1 cellular context compared by ENCODE assay signal in the genomic region with DNA sequence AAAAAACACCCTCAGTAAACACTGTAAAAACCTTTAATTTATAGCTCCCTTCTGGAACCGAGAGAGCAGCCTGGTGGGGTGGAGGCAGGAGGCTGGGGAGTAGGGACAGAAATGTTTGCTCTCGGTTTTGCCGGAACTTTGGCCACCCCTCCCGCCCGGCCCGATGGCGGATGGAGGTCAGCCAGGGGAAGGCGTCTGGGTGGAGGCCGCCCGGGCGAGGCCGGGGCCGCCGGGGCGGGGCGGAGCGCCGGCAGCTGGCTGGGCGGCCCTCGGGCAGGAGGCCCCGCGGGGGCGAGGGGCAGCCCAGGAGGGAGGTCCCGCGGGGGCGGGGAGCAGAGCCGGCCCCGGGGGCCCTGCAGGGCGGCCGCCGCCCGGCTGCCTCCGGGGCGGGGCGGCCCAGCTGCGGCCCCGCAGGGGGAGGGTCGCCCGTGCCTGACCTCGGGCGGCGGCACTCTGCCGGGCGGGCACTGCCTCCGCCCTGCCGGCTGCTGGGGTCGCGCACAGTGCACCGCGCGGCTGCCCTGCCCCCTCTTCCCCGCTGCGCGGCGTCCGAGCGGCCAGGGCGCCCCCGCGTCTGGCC.
TF ChIP-seq lines count a peak whose summit lies in the region.

No MANE protein-coding gene starts in this region.

TF ChIP-seq in HepG2, 621 proteins besides CTCF, POLR2A, EP300 and RAD21 (continued from another document and continues in another):
- TF ChIP-seq, protein P1, sequence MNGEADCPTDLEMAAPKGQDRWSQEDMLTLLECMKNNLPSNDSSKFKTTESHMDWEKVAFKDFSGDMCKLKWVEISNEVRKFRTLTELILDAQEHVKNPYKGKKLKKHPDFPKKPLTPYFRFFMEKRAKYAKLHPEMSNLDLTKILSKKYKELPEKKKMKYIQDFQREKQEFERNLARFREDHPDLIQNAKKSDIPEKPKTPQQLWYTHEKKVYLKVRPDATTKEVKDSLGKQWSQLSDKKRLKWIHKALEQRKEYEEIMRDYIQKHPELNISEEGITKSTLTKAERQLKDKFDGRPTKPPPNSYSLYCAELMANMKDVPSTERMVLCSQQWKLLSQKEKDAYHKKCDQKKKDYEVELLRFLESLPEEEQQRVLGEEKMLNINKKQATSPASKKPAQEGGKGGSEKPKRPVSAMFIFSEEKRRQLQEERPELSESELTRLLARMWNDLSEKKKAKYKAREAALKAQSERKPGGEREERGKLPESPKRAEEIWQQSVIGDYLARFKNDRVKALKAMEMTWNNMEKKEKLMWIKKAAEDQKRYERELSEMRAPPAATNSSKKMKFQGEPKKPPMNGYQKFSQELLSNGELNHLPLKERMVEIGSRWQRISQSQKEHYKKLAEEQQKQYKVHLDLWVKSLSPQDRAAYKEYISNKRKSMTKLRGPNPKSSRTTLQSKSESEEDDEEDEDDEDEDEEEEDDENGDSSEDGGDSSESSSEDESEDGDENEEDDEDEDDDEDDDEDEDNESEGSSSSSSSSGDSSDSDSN (CRISPR knock-in tag; IDR thresholded peaks at IDR 0.05), result 0 out of 2 replicates have a peak, but pooled peaks have one; percentile 57
- TF ChIP-seq YEATS2 (CRISPR knock-in tag; IDR thresholded peaks at IDR 0.05; ENCODE audit: borderline replicate concordance), result no peak
- no peak; the same call in 1 of the 2 replicates for TF ChIP-seq ZSCAN21 (CRISPR knock-in tag; IDR thresholded peaks at IDR 0.05; ENCODE audit: borderline replicate concordance)
- TF ChIP-seq ZNF549 (CRISPR knock-in tag; IDR thresholded peaks at IDR 0.05), result no peak
- no peak for TF ChIP-seq ZNF652 (CRISPR knock-in tag; IDR thresholded peaks at IDR 0.05; ENCODE audit: borderline replicate concordance, low read depth)
- TF ChIP-seq ZNF773 (CRISPR knock-in tag; IDR thresholded peaks at IDR 0.05; ENCODE audit: borderline replicate concordance), result no peak
- TF ChIP-seq ONECUT2 (CRISPR knock-in tag; IDR thresholded peaks at IDR 0.05), result no peak
- no peak for TF ChIP-seq ZNF205 (CRISPR knock-in tag; IDR thresholded peaks at IDR 0.05)
- TF ChIP-seq, protein P2, sequence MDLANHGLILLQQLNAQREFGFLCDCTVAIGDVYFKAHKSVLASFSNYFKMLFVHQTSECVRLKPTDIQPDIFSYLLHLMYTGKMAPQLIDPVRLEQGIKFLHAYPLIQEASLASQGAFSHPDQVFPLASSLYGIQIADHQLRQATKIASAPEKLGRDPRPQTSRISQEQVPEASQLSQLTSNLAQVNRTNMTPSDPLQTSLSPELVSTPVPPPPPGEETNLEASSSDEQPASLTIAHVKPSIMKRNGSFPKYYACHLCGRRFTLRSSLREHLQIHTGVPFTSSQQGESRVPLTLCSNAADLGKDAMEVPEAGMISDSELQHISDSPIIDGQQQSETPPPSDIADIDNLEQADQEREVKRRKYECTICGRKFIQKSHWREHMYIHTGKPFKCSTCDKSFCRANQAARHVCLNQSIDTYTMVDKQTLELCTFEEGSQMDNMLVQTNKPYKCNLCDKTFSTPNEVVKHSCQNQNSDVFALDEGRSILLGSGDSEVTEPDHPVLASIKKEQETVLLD (CRISPR knock-in tag; IDR thresholded peaks at IDR 0.05; ENCODE audit: low read depth), result peak; percentile 92
- TF ChIP-seq, protein P3, sequence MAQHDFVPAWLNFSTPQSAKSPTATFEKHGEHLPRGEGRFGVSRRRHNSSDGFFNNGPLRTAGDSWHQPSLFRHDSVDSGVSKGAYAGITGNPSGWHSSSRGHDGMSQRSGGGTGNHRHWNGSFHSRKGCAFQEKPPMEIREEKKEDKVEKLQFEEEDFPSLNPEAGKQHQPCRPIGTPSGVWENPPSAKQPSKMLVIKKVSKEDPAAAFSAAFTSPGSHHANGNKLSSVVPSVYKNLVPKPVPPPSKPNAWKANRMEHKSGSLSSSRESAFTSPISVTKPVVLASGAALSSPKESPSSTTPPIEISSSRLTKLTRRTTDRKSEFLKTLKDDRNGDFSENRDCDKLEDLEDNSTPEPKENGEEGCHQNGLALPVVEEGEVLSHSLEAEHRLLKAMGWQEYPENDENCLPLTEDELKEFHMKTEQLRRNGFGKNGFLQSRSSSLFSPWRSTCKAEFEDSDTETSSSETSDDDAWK (CRISPR knock-in tag; IDR thresholded peaks at IDR 0.05), result no peak
- TF ChIP-seq, protein P4, sequence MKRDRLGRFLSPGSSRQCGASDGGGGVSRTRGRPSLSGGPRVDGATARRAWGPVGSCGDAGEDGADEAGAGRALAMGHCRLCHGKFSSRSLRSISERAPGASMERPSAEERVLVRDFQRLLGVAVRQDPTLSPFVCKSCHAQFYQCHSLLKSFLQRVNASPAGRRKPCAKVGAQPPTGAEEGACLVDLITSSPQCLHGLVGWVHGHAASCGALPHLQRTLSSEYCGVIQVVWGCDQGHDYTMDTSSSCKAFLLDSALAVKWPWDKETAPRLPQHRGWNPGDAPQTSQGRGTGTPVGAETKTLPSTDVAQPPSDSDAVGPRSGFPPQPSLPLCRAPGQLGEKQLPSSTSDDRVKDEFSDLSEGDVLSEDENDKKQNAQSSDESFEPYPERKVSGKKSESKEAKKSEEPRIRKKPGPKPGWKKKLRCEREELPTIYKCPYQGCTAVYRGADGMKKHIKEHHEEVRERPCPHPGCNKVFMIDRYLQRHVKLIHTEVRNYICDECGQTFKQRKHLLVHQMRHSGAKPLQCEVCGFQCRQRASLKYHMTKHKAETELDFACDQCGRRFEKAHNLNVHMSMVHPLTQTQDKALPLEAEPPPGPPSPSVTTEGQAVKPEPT (CRISPR knock-in tag; IDR thresholded peaks at IDR 0.05; ENCODE audit: low read depth), result no peak
- TF ChIP-seq FOSL1 (CRISPR knock-in tag; IDR thresholded peaks at IDR 0.05; ENCODE audit: borderline replicate concordance), result no peak
- TF ChIP-seq PRMT3 (CRISPR knock-in tag; IDR thresholded peaks at IDR 0.05; ENCODE audit: borderline replicate concordance, low read depth), result no peak
- TF ChIP-seq ERF (CRISPR knock-in tag; IDR thresholded peaks at IDR 0.05), result peak; percentile 13; the same call in 1 of the 2 replicates
- no peak for TF ChIP-seq RELA (CRISPR knock-in tag; IDR thresholded peaks at IDR 0.05)
- no peak for TF ChIP-seq NR2F1 (CRISPR knock-in tag; IDR thresholded peaks at IDR 0.05)
- no peak for TF ChIP-seq NFKB2 (CRISPR knock-in tag; IDR thresholded peaks at IDR 0.05; ENCODE audit: borderline replicate concordance)
- TF ChIP-seq, protein P5, sequence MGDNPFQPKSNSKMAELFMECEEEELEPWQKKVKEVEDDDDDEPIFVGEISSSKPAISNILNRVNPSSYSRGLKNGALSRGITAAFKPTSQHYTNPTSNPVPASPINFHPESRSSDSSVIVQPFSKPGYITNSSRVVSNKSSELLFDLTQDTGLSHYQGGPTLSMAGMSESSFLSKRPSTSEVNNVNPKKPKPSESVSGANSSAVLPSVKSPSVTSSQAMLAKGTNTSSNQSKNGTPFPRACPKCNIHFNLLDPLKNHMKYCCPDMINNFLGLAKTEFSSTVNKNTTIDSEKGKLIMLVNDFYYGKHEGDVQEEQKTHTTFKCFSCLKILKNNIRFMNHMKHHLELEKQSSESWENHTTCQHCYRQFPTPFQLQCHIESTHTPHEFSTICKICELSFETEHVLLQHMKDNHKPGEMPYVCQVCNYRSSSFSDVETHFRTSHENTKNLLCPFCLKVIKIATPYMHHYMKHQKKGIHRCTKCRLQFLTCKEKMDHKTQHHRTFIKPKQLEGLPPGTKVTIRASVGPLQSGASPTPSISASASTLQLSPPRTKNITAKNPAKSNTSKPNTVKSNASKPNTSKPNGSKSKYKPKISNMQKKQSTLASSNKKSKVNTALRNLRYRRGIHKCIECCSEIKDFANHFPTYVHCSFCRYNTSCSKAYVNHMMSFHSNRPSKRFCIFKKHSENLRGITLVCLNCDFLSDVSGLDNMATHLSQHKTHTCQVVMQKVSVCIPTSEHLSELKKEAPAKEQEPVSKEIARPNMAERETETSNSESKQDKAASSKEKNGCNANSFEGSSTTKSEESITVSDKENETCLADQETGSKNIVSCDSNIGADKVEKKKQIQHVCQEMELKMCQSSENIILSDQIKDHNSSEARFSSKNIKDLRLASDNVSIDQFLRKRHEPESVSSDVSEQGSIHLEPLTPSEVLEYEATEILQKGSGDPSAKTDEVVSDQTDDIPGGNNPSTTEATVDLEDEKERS (CRISPR knock-in tag; IDR thresholded peaks at IDR 0.05), result no peak
- no peak for TF ChIP-seq RXRB (CRISPR knock-in tag; IDR thresholded peaks at IDR 0.05; ENCODE audit: borderline replicate concordance)
- TF ChIP-seq, protein P6, sequence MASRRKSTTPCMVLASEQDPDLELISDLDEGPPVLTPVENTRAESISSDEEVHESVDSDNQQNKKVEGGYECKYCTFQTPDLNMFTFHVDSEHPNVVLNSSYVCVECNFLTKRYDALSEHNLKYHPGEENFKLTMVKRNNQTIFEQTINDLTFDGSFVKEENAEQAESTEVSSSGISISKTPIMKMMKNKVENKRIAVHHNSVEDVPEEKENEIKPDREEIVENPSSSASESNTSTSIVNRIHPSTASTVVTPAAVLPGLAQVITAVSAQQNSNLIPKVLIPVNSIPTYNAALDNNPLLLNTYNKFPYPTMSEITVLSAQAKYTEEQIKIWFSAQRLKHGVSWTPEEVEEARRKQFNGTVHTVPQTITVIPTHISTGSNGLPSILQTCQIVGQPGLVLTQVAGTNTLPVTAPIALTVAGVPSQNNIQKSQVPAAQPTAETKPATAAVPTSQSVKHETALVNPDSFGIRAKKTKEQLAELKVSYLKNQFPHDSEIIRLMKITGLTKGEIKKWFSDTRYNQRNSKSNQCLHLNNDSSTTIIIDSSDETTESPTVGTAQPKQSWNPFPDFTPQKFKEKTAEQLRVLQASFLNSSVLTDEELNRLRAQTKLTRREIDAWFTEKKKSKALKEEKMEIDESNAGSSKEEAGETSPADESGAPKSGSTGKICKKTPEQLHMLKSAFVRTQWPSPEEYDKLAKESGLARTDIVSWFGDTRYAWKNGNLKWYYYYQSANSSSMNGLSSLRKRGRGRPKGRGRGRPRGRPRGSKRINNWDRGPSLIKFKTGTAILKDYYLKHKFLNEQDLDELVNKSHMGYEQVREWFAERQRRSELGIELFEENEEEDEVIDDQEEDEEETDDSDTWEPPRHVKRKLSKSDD (CRISPR knock-in tag; IDR thresholded peaks at IDR 0.05; ENCODE audit: low read depth), result no peak
- TF ChIP-seq MLLT10 (CRISPR knock-in tag; IDR thresholded peaks at IDR 0.05), result no peak
- TF ChIP-seq, protein P7, sequence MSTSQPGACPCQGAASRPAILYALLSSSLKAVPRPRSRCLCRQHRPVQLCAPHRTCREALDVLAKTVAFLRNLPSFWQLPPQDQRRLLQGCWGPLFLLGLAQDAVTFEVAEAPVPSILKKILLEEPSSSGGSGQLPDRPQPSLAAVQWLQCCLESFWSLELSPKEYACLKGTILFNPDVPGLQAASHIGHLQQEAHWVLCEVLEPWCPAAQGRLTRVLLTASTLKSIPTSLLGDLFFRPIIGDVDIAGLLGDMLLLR (CRISPR knock-in tag; IDR thresholded peaks at IDR 0.05), result no peak
- TF ChIP-seq CENPT (CRISPR knock-in tag; IDR thresholded peaks at IDR 0.05; ENCODE audit: low read depth), result no peak
- TF ChIP-seq ZFX (CRISPR knock-in tag; IDR thresholded peaks at IDR 0.05; ENCODE audit: low read depth), result peak; percentile 61
- TF ChIP-seq HHEX (CRISPR knock-in tag; IDR thresholded peaks at IDR 0.05), result no peak
- TF ChIP-seq SP140L (CRISPR knock-in tag; IDR thresholded peaks at IDR 0.05; ENCODE audit: borderline replicate concordance), result no peak
- no peak for TF ChIP-seq PLRG1 (conservative IDR thresholded peaks at IDR 0.05)
- 0 out of 2 replicates have a peak, but pooled peaks have one; percentile 30 for TF ChIP-seq PHF20 (CRISPR knock-in tag; IDR thresholded peaks at IDR 0.05)
- TF ChIP-seq GATAD1 (CRISPR knock-in tag; IDR thresholded peaks at IDR 0.05), result no peak
- no peak for TF ChIP-seq ZBTB7A (CRISPR knock-in tag; IDR thresholded peaks at IDR 0.05)
- no peak for TF ChIP-seq ZNF550 (CRISPR knock-in tag; IDR thresholded peaks at IDR 0.05; ENCODE audit: borderline replicate concordance)
- TF ChIP-seq MYC (CRISPR knock-in tag; IDR thresholded peaks at IDR 0.05; ENCODE audit: borderline replicate concordance), result 0 out of 2 replicates have a peak, but pooled peaks have one; percentile 5
- TF ChIP-seq, protein P8, sequence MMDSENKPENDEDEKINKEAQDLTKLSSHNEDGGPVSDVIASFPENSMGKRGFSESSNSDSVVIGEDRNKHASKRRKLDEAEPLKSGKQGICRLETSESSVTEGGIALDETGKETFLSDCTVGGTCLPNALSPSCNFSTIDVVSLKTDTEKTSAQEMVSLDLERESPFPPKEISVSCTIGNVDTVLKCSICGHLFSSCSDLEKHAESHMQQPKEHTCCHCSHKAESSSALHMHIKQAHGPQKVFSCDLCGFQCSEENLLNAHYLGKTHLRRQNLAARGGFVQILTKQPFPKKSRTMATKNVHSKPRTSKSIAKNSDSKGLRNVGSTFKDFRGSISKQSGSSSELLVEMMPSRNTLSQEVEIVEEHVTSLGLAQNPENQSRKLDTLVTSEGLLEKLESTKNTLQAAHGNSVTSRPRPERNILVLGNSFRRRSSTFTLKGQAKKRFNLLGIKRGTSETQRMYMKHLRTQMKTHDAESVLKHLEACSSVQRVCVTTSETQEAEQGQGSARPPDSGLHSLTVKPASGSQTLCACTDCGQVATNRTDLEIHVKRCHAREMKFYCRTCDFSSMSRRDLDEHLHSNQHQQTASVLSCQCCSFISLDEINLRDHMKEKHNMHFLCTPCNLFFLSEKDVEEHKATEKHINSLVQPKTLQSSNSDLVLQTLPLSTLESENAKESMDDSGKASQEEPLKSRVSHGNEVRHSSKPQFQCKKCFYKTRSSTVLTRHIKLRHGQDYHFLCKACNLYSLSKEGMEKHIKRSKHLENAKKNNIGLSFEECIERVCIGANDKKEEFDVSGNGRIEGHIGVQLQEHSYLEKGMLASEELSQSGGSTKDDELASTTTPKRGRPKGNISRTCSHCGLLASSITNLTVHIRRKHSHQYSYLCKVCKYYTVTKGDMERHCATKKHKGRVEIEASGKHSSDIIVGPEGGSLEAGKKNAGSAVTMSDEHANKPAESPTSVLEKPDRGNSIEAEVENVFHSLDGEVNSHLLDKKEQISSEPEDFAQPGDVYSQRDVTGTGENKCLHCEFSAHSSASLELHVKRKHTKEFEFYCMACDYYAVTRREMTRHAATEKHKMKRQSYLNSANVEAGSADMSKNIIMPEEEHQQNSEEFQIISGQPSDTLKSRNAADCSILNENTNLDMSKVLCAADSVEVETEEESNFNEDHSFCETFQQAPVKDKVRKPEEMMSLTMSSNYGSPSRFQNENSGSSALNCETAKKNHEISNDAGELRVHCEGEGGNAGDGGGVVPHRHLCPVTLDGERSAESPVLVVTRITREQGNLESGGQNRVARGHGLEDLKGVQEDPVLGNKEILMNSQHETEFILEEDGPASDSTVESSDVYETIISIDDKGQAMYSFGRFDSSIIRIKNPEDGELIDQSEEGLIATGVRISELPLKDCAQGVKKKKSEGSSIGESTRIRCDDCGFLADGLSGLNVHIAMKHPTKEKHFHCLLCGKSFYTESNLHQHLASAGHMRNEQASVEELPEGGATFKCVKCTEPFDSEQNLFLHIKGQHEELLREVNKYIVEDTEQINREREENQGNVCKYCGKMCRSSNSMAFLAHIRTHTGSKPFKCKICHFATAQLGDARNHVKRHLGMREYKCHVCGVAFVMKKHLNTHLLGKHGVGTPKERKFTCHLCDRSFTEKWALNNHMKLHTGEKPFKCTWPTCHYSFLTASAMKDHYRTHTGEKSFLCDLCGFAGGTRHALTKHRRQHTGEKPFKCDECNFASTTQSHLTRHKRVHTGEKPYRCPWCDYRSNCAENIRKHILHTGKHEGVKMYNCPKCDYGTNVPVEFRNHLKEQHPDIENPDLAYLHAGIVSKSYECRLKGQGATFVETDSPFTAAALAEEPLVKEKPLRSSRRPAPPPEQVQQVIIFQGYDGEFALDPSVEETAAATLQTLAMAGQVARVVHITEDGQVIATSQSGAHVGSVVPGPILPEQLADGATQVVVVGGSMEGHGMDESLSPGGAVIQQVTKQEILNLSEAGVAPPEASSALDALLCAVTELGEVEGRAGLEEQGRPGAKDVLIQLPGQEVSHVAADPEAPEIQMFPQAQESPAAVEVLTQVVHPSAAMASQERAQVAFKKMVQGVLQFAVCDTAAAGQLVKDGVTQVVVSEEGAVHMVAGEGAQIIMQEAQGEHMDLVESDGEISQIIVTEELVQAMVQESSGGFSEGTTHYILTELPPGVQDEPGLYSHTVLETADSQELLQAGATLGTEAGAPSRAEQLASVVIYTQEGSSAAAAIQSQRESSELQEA (CRISPR knock-in tag; IDR thresholded peaks at IDR 0.05; ENCODE audit: not compliant biosample characterization), result no peak
- no peak for TF ChIP-seq ZNF768 (CRISPR knock-in tag; IDR thresholded peaks at IDR 0.05)
